Comparison of ENCODE assay signal across 14 cellular contexts in genomic region chr19:18483119-18483518, GRCh38. TPM values are rescaled to one million over a fixed set of nuclear protein-coding genes. Genes with fewer than 3 reads are reported as not detected.
DNase-seq lines count a peak whose midpoint lies in the region; ATAC-seq and TF ChIP-seq lines count a peak whose summit lies in the region.
"Had no signal": no experiment of that assay in that cellular context is flagged by ENCODE, and none has a peak within 500 bp of the region (broad histone marks: within the 10 kb centered on the region; RNA-seq: fewer than 3 reads in every experiment).

No MANE protein-coding gene starts in this region.

- dilution Hi-C loops in IMR-90 (cut with HindIII; ENCODE audit: low sequenced_read_pairs, unreplicated experiment), result no loop called here

- peaks cover 51% of the 10 kb centered on the region for H3K4me1 Mint-ChIP-seq in T-helper 2 cell treated with Interferon-gamma antibody and Interleukin-4, amounts not matched to agents 5 μg/mL and 100 μg/mL, for 36 hours (ENCODE audit: low read depth)
- peaks cover 27% of the 10 kb centered on the region for H3K4me1 Mint-ChIP-seq in neural progenitor cell

- TF ChIP-seq POLR2A in IMR-90 (IDR thresholded peaks at IDR 0.05; ENCODE audit: low read depth, low read length), result no peak

- no peak overlapping the region for H3K14ac ChIP-seq in IMR-90 (replicated peaks; ENCODE audit: low read depth, low read length)

- H2BK15ac ChIP-seq in IMR-90 (ENCODE audit: low read depth, low read length), result no peak overlapping the region; the same call in 2 of the 3 replicates

- no peak overlapping the region for H3K4me3 Mint-ChIP-seq in T-helper 2 cell treated with Interferon-gamma antibody and Interleukin-4, amounts not matched to agents 5 μg/mL and 100 μg/mL, for 36 hours
- H3K4me3 Mint-ChIP-seq in neural progenitor cell, result no peak overlapping the region
- H3K4me3 Mint-ChIP-seq: activated naive CD8-positive, alpha-beta T cell had no signal

- H3K36me3 ChIP-seq in IMR-90 (ENCODE audit: control insufficient read depth, insufficient read depth, low read length) (no peaks in the 10 kb centered on the region), osteoblast (ENCODE audit: insufficient read depth, low read length) (no peaks in the 10 kb centered on the region), neural progenitor cell (no peaks in the 10 kb centered on the region)
- H3K36me3 ChIP-seq: thoracic aorta had no signal

- no peak overlapping the region for H2AK9ac ChIP-seq in IMR-90 (replicated peaks; ENCODE audit: low read depth, low read length, poor library complexity)

- H3K79me2 ChIP-seq in osteoblast (ENCODE audit: insufficient read depth, low read length) (peaks cover 98% of the 10 kb centered on the region), neural progenitor cell (ENCODE audit: low read depth) (peaks cover 9% of the 10 kb centered on the region)

- no peaks in the 10 kb centered on the region for H3K36me3 Mint-ChIP-seq in T-helper 2 cell treated with Interferon-gamma antibody and Interleukin-4, amounts not matched to agents 5 μg/mL and 100 μg/mL, for 36 hours (ENCODE audit: low read depth)
- H3K36me3 Mint-ChIP-seq in neural progenitor cell, result peaks cover 2% of the 10 kb centered on the region
- H3K36me3 Mint-ChIP-seq: activated naive CD8-positive, alpha-beta T cell had no signal

- peaks cover 67% of the 10 kb centered on the region for H3K9me1 ChIP-seq in IMR-90 (ENCODE audit: insufficient read depth, low read length)

- H3K27ac ChIP-seq in IMR-90 (ENCODE audit: insufficient read depth, low read length), result no peak overlapping the region
- H3K27ac ChIP-seq in osteoblast (ENCODE audit: low read depth, low read length), result peak overlapping the region; percentile 17
- H3K27ac ChIP-seq in neural progenitor cell, result no peak overlapping the region
- H3K27ac ChIP-seq: SJSA1, thoracic aorta had no signal

- H2BK20ac ChIP-seq in IMR-90 (ENCODE audit: low read depth, low read length), result no peak overlapping the region

- intact Hi-C loops in IMR-90 (cut with micrococcal nuclease), result no loop called here

- no peaks in the 10 kb centered on the region for H3K27me3 Mint-ChIP-seq in T-helper 2 cell treated with Interferon-gamma antibody and Interleukin-4, amounts not matched to agents 5 μg/mL and 100 μg/mL, for 36 hours (ENCODE audit: low read depth)
- H3K27me3 Mint-ChIP-seq in neural progenitor cell (ENCODE audit: insufficient read depth, low read depth), result peaks cover 6% of the 10 kb centered on the region
- H3K27me3 Mint-ChIP-seq: activated naive CD8-positive, alpha-beta T cell had no signal

- no peak overlapping the region for H3K18ac ChIP-seq in IMR-90 (ENCODE audit: low read depth, low read length)

- peaks cover 50% of the 10 kb centered on the region for H3K4me1 ChIP-seq in IMR-90 (ENCODE audit: control insufficient read depth, insufficient read depth, low read length)
- H3K4me1 ChIP-seq in osteoblast (ENCODE audit: insufficient read depth, low read length), result peaks cover 56% of the 10 kb centered on the region
- no peaks in the 10 kb centered on the region for H3K4me1 ChIP-seq in neural progenitor cell

- H2AFZ ChIP-seq in IMR-90 (replicated peaks; ENCODE audit: low read length, poor library complexity) (peak overlapping the region; percentile 18), osteoblast (ENCODE audit: low read length) (no peak overlapping the region), neural progenitor cell (replicated peaks) (no peak overlapping the region)

- no peaks in the 10 kb centered on the region for H3K9me3 Mint-ChIP-seq in T-helper 2 cell treated with Interferon-gamma antibody and Interleukin-4, amounts not matched to agents 5 μg/mL and 100 μg/mL, for 36 hours
- H3K9me3 Mint-ChIP-seq in neural progenitor cell, result peaks cover 3% of the 10 kb centered on the region

- ATAC-seq in IMR-90 (ENCODE audit: low read depth), result no peak
- ATAC-seq: mucosa of descending colon had no signal

- no peak for DNase-seq in T-helper 2 cell treated with Interferon-gamma antibody and Interleukin-4, amounts not matched to agents 5 μg/mL and 100 μg/mL, for 36 hours (ENCODE audit: low spot score)
- no peak for DNase-seq in T-helper 2 cell
- DNase-seq in IMR-90, result no peak
- DNase-seq in SHP77 (lab: John Stamatoyannopoulos, UW), result peak; percentile 79 to 89
- peak; percentile 61 for DNase-seq in osteoblast (ENCODE audit: insufficient read length, low spot score, missing footprints)
- DNase-seq in NK-92 (lab: John Stamatoyannopoulos, UW; ENCODE audit: unreplicated experiment), result no peak
- DNase-seq in stimulated activated CD4-positive, alpha-beta T cell treated with anti-CD3 and anti-CD28 coated beads, Interleukin-2, amount 100 ng/mL, for 24 hours, result no peak
- DNase-seq in neural progenitor cell (ENCODE audit: low spot score), result no peak
- DNase-seq: cerebellar nuclear complex, mucosa of descending colon, posterior cingulate gyrus had no signal

- H3K79me1 ChIP-seq in IMR-90 (ENCODE audit: low read depth in 1 of 2, low read length in 2 of 2), result peaks cover 41 to 98% of the 10 kb centered on the region in 2 experiments

- H3K9ac ChIP-seq in IMR-90 (ENCODE audit: low read depth, low read length) (no peak overlapping the region), neural progenitor cell (no peak overlapping the region)

- no peak overlapping the region for H2BK5ac ChIP-seq in IMR-90 (ENCODE audit: low read depth, low read length, poor library complexity, severe bottlenecking)

- WGBS in IMR-90 (ENCODE audit: extremely low coverage in 2 of 2, insufficient read length in 1 of 2), 2 experiments, result 40% methylated on average over 2 of the region's 9 CpGs; no CpG with 5 or more reads in 1 of the 2 experiments

- TF ChIP-seq RAD21 in IMR-90 (IDR thresholded peaks at IDR 0.05; ENCODE audit: low read length), result no peak

- in situ Hi-C loops in IMR-90 (cut with MboI; ENCODE audit: low sequenced_read_pairs), result no loop called here

- H3K4me3 ChIP-seq in IMR-90 (ENCODE audit: insufficient read depth, low read depth, low read length) (no peak overlapping the region), osteoblast (ENCODE audit: insufficient read depth, low read length) (no peak overlapping the region), neural progenitor cell (no peak overlapping the region)
- H3K4me3 ChIP-seq: mucosa of descending colon, SJSA1, thoracic aorta had no signal

- POLR2A ChIA-PET in IMR-90 (lab: Charles Lee; ENCODE audit: unreplicated experiment), result no interaction called here

- H3K4ac ChIP-seq in IMR-90 (ENCODE audit: low read depth, low read length), result no peak overlapping the region

- peak overlapping the region; percentile 27 for H2AK5ac ChIP-seq in IMR-90 (ENCODE audit: low read depth, low read length)

- no peak overlapping the region for H3K56ac ChIP-seq in IMR-90 (ENCODE audit: extremely low read depth, insufficient read depth, low read length)

- H3K9me3 ChIP-seq in IMR-90 (ENCODE audit: control insufficient read depth, insufficient read depth, low read length), result no peaks in the 10 kb centered on the region
- H3K9me3 ChIP-seq in osteoblast (ENCODE audit: low read depth, low read length), result no peaks in the 10 kb centered on the region
- no peaks in the 10 kb centered on the region for H3K9me3 ChIP-seq in neural progenitor cell (ENCODE audit: low read depth)
- H3K9me3 ChIP-seq: mucosa of descending colon, SJSA1, thoracic aorta had no signal

- H4K91ac ChIP-seq in IMR-90 (ENCODE audit: insufficient read depth, low read depth, low read length), result no peak overlapping the region

- H4K5ac ChIP-seq in IMR-90 (ENCODE audit: low read depth, low read length), result no peak overlapping the region

- BruUV-seq in IMR-90 (replicated peaks; lab: Mats Ljungman, UMichigan), result no TSS peak

- H3K4me2 ChIP-seq in IMR-90 (ENCODE audit: low read depth, low read length), result no peak overlapping the region
- H3K4me2 ChIP-seq in osteoblast (ENCODE audit: insufficient read depth, low read length), result no peak overlapping the region
- H3K4me2 ChIP-seq in neural progenitor cell, result no peak overlapping the region

- H4K8ac ChIP-seq in IMR-90 (ENCODE audit: low read depth in 2 of 2, low read length in 2 of 2), result no peak overlapping the region; a peak in 1 of 4 replicates

- H3K27me3 ChIP-seq in IMR-90 (ENCODE audit: control insufficient read depth, insufficient read depth, low read length) (no peaks in the 10 kb centered on the region), osteoblast (ENCODE audit: insufficient read depth, low read length) (no peaks in the 10 kb centered on the region), neural progenitor cell (no peaks in the 10 kb centered on the region)
- H3K27me3 ChIP-seq: SJSA1 had no signal

- TF ChIP-seq CTCF in IMR-90 (conservative IDR thresholded peaks at IDR 0.05; ENCODE audit: low read depth, low read length) (no peak), osteoblast (IDR thresholded peaks at IDR 0.05; ENCODE audit: extremely low read depth, low read depth, low read length) (no peak), neural progenitor cell (IDR thresholded peaks at IDR 0.05) (no peak)

- H3K27ac Mint-ChIP-seq in T-helper 2 cell treated with Interferon-gamma antibody and Interleukin-4, amounts not matched to agents 5 μg/mL and 100 μg/mL, for 36 hours, result peak overlapping the region; percentile 41
- no peak overlapping the region for H3K27ac Mint-ChIP-seq in neural progenitor cell
- H3K27ac Mint-ChIP-seq: activated naive CD8-positive, alpha-beta T cell had no signal

- no peak overlapping the region for H3K23ac ChIP-seq in IMR-90 (ENCODE audit: low read depth, low read length)

- H4K20me1 ChIP-seq in IMR-90 (ENCODE audit: insufficient read depth, low read length) (peaks cover 76% of the 10 kb centered on the region), osteoblast (ENCODE audit: insufficient read depth, low read length) (peaks cover 75% of the 10 kb centered on the region), neural progenitor cell (ENCODE audit: low read depth) (peaks cover 26% of the 10 kb centered on the region)

- H3F3A ChIP-seq in neural progenitor cell (ENCODE audit: low read depth), result no peaks in the 10 kb centered on the region

- H2BK120ac ChIP-seq in IMR-90 (ENCODE audit: low read depth, low read length), result no peak overlapping the region

- CTCF ChIA-PET in IMR-90 (lab: Yijun Ruan, JAX), result interaction anchor here (0.8 kb wide), 1 partner anchor 15 kb away, joined by 3 read pairs; no protein-coding TSS in a partner anchor

RNA-seq across cellular contexts. Expression of gene ELL, which starts 38.8 kb away (rescaled TPM):
- total RNA-seq in IMR-90 (2012; rRNA removed) (6.3 and 6.7 TPM in 2 replicates), osteoblast (17.1 and 18.5 TPM in 2 replicates), neural progenitor cell (ENCODE audit: low replicate concordance) (2.9 and 9.8 TPM in 2 replicates)
- 13.1 and 15.0 TPM in 2 replicates for polyA plus RNA-seq in IMR-90 (2012; rRNA removed)
- polyA plus RNA-seq in IMR-90 (2012; cell fraction: cytosol; rRNA removed), result 6.3 and 15.8 TPM in 2 replicates
- 23.8 and 42.6 TPM in 2 replicates for polyA plus RNA-seq in IMR-90 (2012; cell fraction: nucleus; rRNA removed; ENCODE audit: low replicate concordance)

RNA-seq across cellular contexts. Expression of gene ISYNA1, which starts 45.2 kb away (rescaled TPM):
- total RNA-seq in IMR-90 (2012; rRNA removed) (3.4 and 3.9 TPM in 2 replicates), osteoblast (7.7 and 8.0 TPM in 2 replicates), neural progenitor cell (ENCODE audit: low replicate concordance) (81.7 and 203 TPM in 2 replicates)
- polyA plus RNA-seq in IMR-90 (2012; rRNA removed), result 24.7 and 29.4 TPM in 2 replicates
- 12.2 and 29.5 TPM in 2 replicates for polyA plus RNA-seq in IMR-90 (2012; cell fraction: cytosol; rRNA removed)
- polyA plus RNA-seq in IMR-90 (2012; cell fraction: nucleus; rRNA removed; ENCODE audit: low replicate concordance), result 118 and 248 TPM in 2 replicates

Comparison
In these comparisons a context has a peak if more than half of its experiments do, and no peak if none do; other contexts are left out.
1. DNase-seq: peak in SHP77 (2 of 2) and osteoblast (single experiment); none in T-helper 2 cell treated with Interferon-gamma antibody and Interleukin-4, amounts not matched to agents 5 μg/mL and 100 μg/mL, for 36 hours (single experiment), T-helper 2 cell (0 of 5), IMR-90 (single experiment), NK-92 (single experiment), stimulated activated CD4-positive, alpha-beta T cell treated with anti-CD3 and anti-CD28 coated beads, Interleukin-2, amount 100 ng/mL, for 24 hours (0 of 2) and neural progenitor cell (single experiment).